Comparison of ENCODE assay signal across 8 cellular contexts in the genomic region with DNA sequence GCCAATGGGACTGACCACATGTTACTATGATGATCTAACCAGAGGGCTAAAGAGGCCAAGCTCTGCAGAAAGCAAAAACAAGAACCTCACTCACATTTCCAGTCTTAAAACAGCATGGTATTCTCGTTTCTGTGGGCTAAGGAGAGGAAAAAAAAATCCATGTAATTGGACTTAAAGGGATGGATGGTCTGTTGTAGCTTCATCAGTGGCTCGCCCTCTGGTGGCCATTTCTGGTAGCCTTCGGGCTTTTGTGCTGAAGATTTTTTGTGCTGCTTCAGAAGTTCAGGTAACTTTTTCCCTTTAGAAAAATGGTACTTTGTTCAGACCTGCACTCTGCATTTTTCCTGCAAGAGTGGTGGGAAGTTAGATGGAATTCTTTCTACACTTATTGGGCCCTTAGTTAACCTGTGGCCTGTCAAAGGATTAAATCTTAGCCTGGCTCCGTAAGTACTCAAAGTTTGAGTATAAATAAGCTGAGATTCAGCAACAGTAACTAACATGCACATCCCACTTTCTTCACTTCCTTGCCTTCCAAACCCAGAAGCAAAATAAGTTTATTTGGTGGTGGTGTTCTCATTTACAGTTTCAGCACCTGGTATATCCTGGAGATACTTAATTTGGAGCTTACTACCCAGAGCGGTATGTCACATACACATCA. TPM values are rescaled to one million over a fixed set of nuclear protein-coding genes. Genes with fewer than 3 reads are reported as not detected.
DNase-seq lines count a peak whose midpoint lies in the region; ATAC-seq and TF ChIP-seq lines count a peak whose summit lies in the region.

No MANE protein-coding gene starts in this region.

- H4K91ac ChIP-seq in H9 (ENCODE audit: insufficient read length, low read depth, low read length) = no peak overlapping the region

- H3K36me3 Mint-ChIP-seq in H9 (ENCODE audit: insufficient read depth in 1 of 3, low read depth in 3 of 3) = peaks cover 2 to 40% (median 19%) of the 10 kb centered on the region in 3 experiments; a peak in 5 of 7 replicates
- peaks cover 34% of the 10 kb centered on the region for H3K36me3 Mint-ChIP-seq in activated T-helper 2 cell treated with anti-CD3 and anti-CD28 coated beads, Interferon-gamma antibody, Interleukin-2, Interleukin-4, amounts not matched to agents 10 μg/mL and 5 μg/mL and 100 μg/mL, durations not matched to agents 14 hours and 24 hours and 36 hours (ENCODE audit: low read depth)

- no peaks in the 10 kb centered on the region for H3K9me3 ChIP-seq in BE2C
- H3K9me3 ChIP-seq in H9 (ENCODE audit: control insufficient read depth, low read depth, low read length) = no peaks in the 10 kb centered on the region
- no peaks in the 10 kb centered on the region for H3K9me3 ChIP-seq in ovary
- no peaks in the 10 kb centered on the region for H3K9me3 ChIP-seq in upper lobe of left lung

- no peak overlapping the region for H3K4ac ChIP-seq in H9 (ENCODE audit: low read depth, low read length)

- ATAC-seq in foreskin keratinocyte (peak; percentile 49), upper lobe of left lung (ENCODE audit: low FRiP score in 2 of 2) (peak in 1 of 2 donors; percentile 63), GM21515 (IDR thresholded peaks at IDR 0.05; ENCODE audit: unreplicated experiment) (no peak)

- H3K4me3 Mint-ChIP-seq in H9 = no peak overlapping the region
- no peak overlapping the region for H3K4me3 Mint-ChIP-seq in activated T-helper 2 cell treated with anti-CD3 and anti-CD28 coated beads, Interferon-gamma antibody, Interleukin-2, Interleukin-4, amounts not matched to agents 10 μg/mL and 5 μg/mL and 100 μg/mL, durations not matched to agents 14 hours and 24 hours and 36 hours (ENCODE audit: low read depth)

- no peak overlapping the region for H2BK5ac ChIP-seq in H9 (ENCODE audit: insufficient read length, low read length)

- TF ChIP-seq CTCF in BE2C (IDR thresholded peaks at IDR 0.05; ENCODE audit: low read depth, low read length) (peak; percentile 93), H9 (conservative IDR thresholded peaks at IDR 0.05) (peak; percentile 92), foreskin keratinocyte (conservative IDR thresholded peaks at IDR 0.05) (peak; percentile 86), ovary (IDR thresholded peaks at IDR 0.05) (peak; percentile 64 to 87 (median 82)), upper lobe of left lung (IDR thresholded peaks at IDR 0.05) (peak; percentile 49 to 78 (median 73))

- H3K9ac ChIP-seq in H9 (ENCODE audit: extremely low read depth, insufficient read length, low read length) = no peak overlapping the region

- no peak overlapping the region for H2BK120ac ChIP-seq in H9 (ENCODE audit: low read depth, low read length, poor library complexity, severe bottlenecking)

- H2BK15ac ChIP-seq in H9 (ENCODE audit: low read depth, low read length) = no peak overlapping the region

- WGBS in H9 (ENCODE audit: extremely low coverage, insufficient read length, low lambda C conversion rate) = no CpG with 5 or more reads among the region's 5 CpGs
- 40 to 41% (median 40%) methylated on average over 5 of the region's 5 CpGs for WGBS in ovary, 3 donors
- WGBS in upper lobe of left lung, 2 donors = 42 to 43% methylated on average over 5 of the region's 5 CpGs

- no peak overlapping the region for H3T11ph ChIP-seq in H9 (ENCODE audit: low read length)

- H4K20me1 ChIP-seq in H9 (ENCODE audit: control insufficient read depth, insufficient read depth, insufficient read length) = no peaks in the 10 kb centered on the region

- no peak overlapping the region for H3K18ac ChIP-seq in H9 (ENCODE audit: insufficient read length, low read depth, low read length)

- H2BK12ac ChIP-seq in H9 (ENCODE audit: insufficient read length, low read depth, low read length) = no peak overlapping the region

- H3K9me3 Mint-ChIP-seq in H9 = no peaks in the 10 kb centered on the region
- H3K9me3 Mint-ChIP-seq in activated T-helper 2 cell treated with anti-CD3 and anti-CD28 coated beads, Interferon-gamma antibody, Interleukin-2, Interleukin-4, amounts not matched to agents 10 μg/mL and 5 μg/mL and 100 μg/mL, durations not matched to agents 14 hours and 24 hours and 36 hours = no peaks in the 10 kb centered on the region

- H3K36me3 ChIP-seq in BE2C = peaks cover 62% of the 10 kb centered on the region
- H3K36me3 ChIP-seq in ovary = no peaks in the 10 kb centered on the region
- H3K36me3 ChIP-seq in upper lobe of left lung = peaks cover 0 to 18% (median 6%) of the 10 kb centered on the region in 4 donors

- H3K4me1 ChIP-seq in BE2C (no peaks in the 10 kb centered on the region), H9 (ENCODE audit: insufficient read depth, low read length) (no peaks in the 10 kb centered on the region), foreskin keratinocyte (no peaks in the 10 kb centered on the region), ovary (ENCODE audit: insufficient read depth) (no peaks in the 10 kb centered on the region), upper lobe of left lung (no peaks in the 10 kb centered on the region)

- no peak overlapping the region for H2AFZ ChIP-seq in H9 (ENCODE audit: low read length)

- H3K27me3 Mint-ChIP-seq in H9 (ENCODE audit: low read depth) = no peaks in the 10 kb centered on the region
- no peaks in the 10 kb centered on the region for H3K27me3 Mint-ChIP-seq in activated T-helper 2 cell treated with anti-CD3 and anti-CD28 coated beads, Interferon-gamma antibody, Interleukin-2, Interleukin-4, amounts not matched to agents 10 μg/mL and 5 μg/mL and 100 μg/mL, durations not matched to agents 14 hours and 24 hours and 36 hours (ENCODE audit: low read depth)

- no peak overlapping the region for H3K23ac ChIP-seq in H9 (ENCODE audit: insufficient read length, low read depth, low read length)

- H3K27me3 ChIP-seq in BE2C (no peaks in the 10 kb centered on the region), H9 (ENCODE audit: insufficient read depth, low read length) (no peaks in the 10 kb centered on the region), foreskin keratinocyte (no peaks in the 10 kb centered on the region), ovary (no peaks in the 10 kb centered on the region), upper lobe of left lung (no peaks in the 10 kb centered on the region)

- H3K14ac ChIP-seq in H9 (ENCODE audit: insufficient read depth, low read length) = no peak overlapping the region

- no peak for TF ChIP-seq POLR2A in ovary (IDR thresholded peaks at IDR 0.05)
- no peak for TF ChIP-seq POLR2A in upper lobe of left lung (IDR thresholded peaks at IDR 0.05)

- no peaks in the 10 kb centered on the region for H3K79me2 ChIP-seq in H9 (ENCODE audit: insufficient read depth, low read length)

- H2AK5ac ChIP-seq in H9 (ENCODE audit: insufficient read length, low read length) = no peak overlapping the region

- H4K8ac ChIP-seq in H9 (replicated peaks; ENCODE audit: insufficient read length, low read depth, low read length) = no peak overlapping the region

- intact Hi-C loops in activated T-helper 2 cell treated with anti-CD3 and anti-CD28 coated beads, Interferon-gamma antibody, Interleukin-2, Interleukin-4, amounts not matched to agents 10 μg/mL and 5 μg/mL and 100 μg/mL, durations not matched to agents 14 hours and 24 hours and 36 hours (cut with micrococcal nuclease) = loop anchor here (1.0 kb wide), 1 partner anchor 431 kb away; no protein-coding TSS in a partner anchor
- intact Hi-C loops in ovary (cut with DNase I) = loop anchor here (2.0 to 5.0 kb wide), 2 partner anchors 431 to 434 kb away; no protein-coding TSS in a partner anchor

- no peaks in the 10 kb centered on the region for H3K4me1 Mint-ChIP-seq in H9
- peaks cover 2% of the 10 kb centered on the region for H3K4me1 Mint-ChIP-seq in activated T-helper 2 cell treated with anti-CD3 and anti-CD28 coated beads, Interferon-gamma antibody, Interleukin-2, Interleukin-4, amounts not matched to agents 10 μg/mL and 5 μg/mL and 100 μg/mL, durations not matched to agents 14 hours and 24 hours and 36 hours (ENCODE audit: low read depth)

- H3K4me2 ChIP-seq in H9 (ENCODE audit: insufficient read depth, insufficient read length, low read length) = no peak overlapping the region

- H3K56ac ChIP-seq in H9 (ENCODE audit: insufficient read length, low read depth, low read length) = no peak overlapping the region

- no peak overlapping the region for H2BK20ac ChIP-seq in H9 (ENCODE audit: low read depth, low read length, poor library complexity, severe bottlenecking)

- no peaks in the 10 kb centered on the region for H3K23me2 ChIP-seq in H9 (ENCODE audit: insufficient read length, low read depth, low read length, poor library complexity, severe bottlenecking)

- no peak overlapping the region for H3K4me3 ChIP-seq in BE2C (ENCODE audit: low read depth, low read length)
- no peak overlapping the region for H3K4me3 ChIP-seq in ovary
- H3K4me3 ChIP-seq in upper lobe of left lung = no peak overlapping the region

- H4K5ac ChIP-seq in H9 (ENCODE audit: insufficient read length, low read depth, low read length) = no peak overlapping the region

- no peak overlapping the region for H3K27ac ChIP-seq in H9 (ENCODE audit: insufficient read length, low read depth, low read length)
- H3K27ac ChIP-seq in foreskin keratinocyte = no peak overlapping the region
- H3K27ac ChIP-seq in ovary = no peak overlapping the region
- no peak overlapping the region for H3K27ac ChIP-seq in upper lobe of left lung

- DNase-seq in BE2C = peak; percentile 77
- DNase-seq in H9 = peak; percentile 65
- peak; percentile 57 for DNase-seq in RPMI7951 (ENCODE audit: low read depth)
- DNase-seq in activated T-helper 2 cell treated with anti-CD3 and anti-CD28 coated beads, Interferon-gamma antibody, Interleukin-2, Interleukin-4, amounts not matched to agents 10 μg/mL and 5 μg/mL and 100 μg/mL, durations not matched to agents 14 hours and 24 hours and 36 hours (ENCODE audit: low spot score) = peak; percentile 44
- DNase-seq in foreskin keratinocyte = peak in 1 of 2 donors; percentile 22
- DNase-seq in ovary = peak; percentile 67 to 84 (median 79)
- DNase-seq in upper lobe of left lung = peak in 1 of 2 donors; percentile 51

- TF ChIP-seq EP300 in ovary (IDR thresholded peaks at IDR 0.05) (no peak), upper lobe of left lung (IDR thresholded peaks at IDR 0.05) (no peak)

- no peak overlapping the region for H3K27ac Mint-ChIP-seq in H9
- H3K27ac Mint-ChIP-seq in activated T-helper 2 cell treated with anti-CD3 and anti-CD28 coated beads, Interferon-gamma antibody, Interleukin-2, Interleukin-4, amounts not matched to agents 10 μg/mL and 5 μg/mL and 100 μg/mL, durations not matched to agents 14 hours and 24 hours and 36 hours = no peak overlapping the region

- no peaks in the 10 kb centered on the region for H3K79me1 ChIP-seq in H9 (ENCODE audit: insufficient read depth, low read depth, low read length, poor library complexity, severe bottlenecking)

RNA-seq across cellular contexts. Expression of gene DCAF4, which starts 22.3 kb away (rescaled TPM):
- polyA plus RNA-seq in BE2C (2012; ENCODE audit: insufficient read depth, insufficient read length, low read depth) = 21.1 TPM
- 30.2 and 32.0 TPM in 2 replicates for total RNA-seq in H9 (2021)
- total RNA-seq in RPMI7951 (2014; rRNA removed; shearing (Covaris generic)) = 12.7 and 22.6 TPM in 2 replicates
- total RNA-seq in activated T-helper 2 cell treated with anti-CD3 and anti-CD28 coated beads, Interferon-gamma antibody, Interleukin-2, Interleukin-4, amounts not matched to agents 10 μg/mL and 5 μg/mL and 100 μg/mL, durations not matched to agents 14 hours and 24 hours and 36 hours = 13.2 and 17.6 TPM in 2 replicates
- total RNA-seq in foreskin keratinocyte = 17.1 and 32.4 TPM in 2 replicates
- polyA plus RNA-seq in foreskin keratinocyte = 8.6 and 16.5 TPM in 2 replicates
- total RNA-seq in ovary = 10 to 100 TPM; 13.9 to 31.1 (median 21.8) TPM
- 10 to 100 TPM; 12.2 to 19.7 TPM for polyA plus RNA-seq in ovary
- 10 to 100 TPM; 15.4 to 46.1 (median 19.0) TPM for total RNA-seq in upper lobe of left lung

RNA-seq across cellular contexts. Expression of gene DPF3, which starts 54.7 kb away (rescaled TPM):
- 44.1 TPM for polyA plus RNA-seq in BE2C (2012; ENCODE audit: insufficient read depth, insufficient read length, low read depth)
- total RNA-seq in H9 (2021) (not detected in 2 replicates), foreskin keratinocyte (0.18 and 0.95 TPM in 2 replicates), ovary (10 to 100 TPM in 6 of 7 donors, 1 to 10 TPM in 1; 8.0 to 34.4 (median 23.0) TPM), upper lobe of left lung (1 to 10 TPM in 3 of 6 donors, under 1 TPM in 3; 0.30 to 1.3 (median 1.0) TPM)
- total RNA-seq in RPMI7951 (2014; rRNA removed; shearing (Covaris generic)) = 4.2 and 6.5 TPM in 2 replicates
- 0.62 and 0.66 TPM in 2 replicates for total RNA-seq in activated T-helper 2 cell treated with anti-CD3 and anti-CD28 coated beads, Interferon-gamma antibody, Interleukin-2, Interleukin-4, amounts not matched to agents 10 μg/mL and 5 μg/mL and 100 μg/mL, durations not matched to agents 14 hours and 24 hours and 36 hours
- polyA plus RNA-seq in foreskin keratinocyte (0.10 and 0.26 TPM in 2 replicates), ovary (1 to 10 TPM; 6.3 to 8.9 TPM)
